In genomic region chr1:147600119-147601111, GRCh38 we compare ENCODE assay signal across 8 cellular contexts. TPM values are rescaled to one million over a fixed set of nuclear protein-coding genes. Genes with fewer than 3 reads are reported as not detected.
DNase-seq lines count a peak whose midpoint lies in the region; ATAC-seq and TF ChIP-seq lines count a peak whose summit lies in the region.

No MANE protein-coding gene starts in this region.

- peak overlapping the region; percentile 86 for H3K4me3 Mint-ChIP-seq in central memory CD8-positive, alpha-beta T cell

- H3K27ac ChIP-seq in OCI-LY3 (ENCODE audit: low read length) (peak overlapping the region; percentile 43; the same call in 1 of the 2 replicates), mesodermal cell (ENCODE audit: low read depth, low read length, severe bottlenecking) (peak overlapping the region; percentile 91), urinary bladder (ENCODE audit: low read depth) (no peak overlapping the region)

- H3K9ac ChIP-seq in OCI-LY3 (ENCODE audit: low read length) = peak overlapping the region; percentile 82

- H3K4me1 Mint-ChIP-seq in central memory CD8-positive, alpha-beta T cell = peaks cover 23% of the 10 kb centered on the region

- no peaks in the 10 kb centered on the region for H3K27me3 Mint-ChIP-seq in central memory CD8-positive, alpha-beta T cell

- peaks cover 21% of the 10 kb centered on the region for H3K27me3 ChIP-seq in OCI-LY3 (ENCODE audit: low read depth, low read length)

- DNase-seq in AG10803 (ENCODE audit: low read depth) (peak; percentile 25), NCI-H2029 (lab: John Stamatoyannopoulos, UW) (no peak), NK-92 (lab: John Stamatoyannopoulos, UW; ENCODE audit: unreplicated experiment) (no peak)
- DNase-seq in central memory CD8-positive, alpha-beta T cell (ENCODE audit: low spot score in 2 of 2) = no peak

- H3K4me3 ChIP-seq in AG10803 (ENCODE audit: low read length) = peak overlapping the region; percentile 66
- peak overlapping the region; percentile 78 for H3K4me3 ChIP-seq in OCI-LY3 (ENCODE audit: low read length)
- H3K4me3 ChIP-seq in mesodermal cell (ENCODE audit: extremely low read depth, insufficient read depth, low read length, poor library complexity, severe bottlenecking) = peak overlapping the region; percentile 62
- peak overlapping the region; percentile 97 for H3K4me3 ChIP-seq in urinary bladder (ENCODE audit: low read depth, low read length)

- TF ChIP-seq CTCF in AG10803 (conservative IDR thresholded peaks at IDR 0.05; ENCODE audit: low read length) (no peak), OCI-LY3 (IDR thresholded peaks at IDR 0.05; ENCODE audit: low read depth, low read length) (no peak)

- H3K4me2 ChIP-seq in OCI-LY3 (ENCODE audit: low read length) = peak overlapping the region; percentile 97

- H3K36me3 ChIP-seq in OCI-LY3 (replicated peaks; ENCODE audit: low read depth, low read length) (peaks cover 2% of the 10 kb centered on the region), mesodermal cell (ENCODE audit: control insufficient read depth, insufficient read depth, low read length) (peaks cover 5% of the 10 kb centered on the region), urinary bladder (ENCODE audit: insufficient read depth) (no peaks in the 10 kb centered on the region)

- peaks cover 18% of the 10 kb centered on the region for H3K79me2 ChIP-seq in OCI-LY3 (ENCODE audit: low read length)

- H3K36me3 Mint-ChIP-seq in central memory CD8-positive, alpha-beta T cell (ENCODE audit: insufficient read depth) = peaks cover 4% of the 10 kb centered on the region

- no peaks in the 10 kb centered on the region for H4K20me1 ChIP-seq in OCI-LY3 (ENCODE audit: insufficient read depth, low read length)

- 0 to 1% methylated on average over 4 to 23 of the region's 42 CpGs for WGBS in mesodermal cell (ENCODE audit: insufficient coverage in 2 of 2), 2 experiments
- under 1% methylated on average over 42 of the region's 42 CpGs for WGBS in urinary bladder

- H2AFZ ChIP-seq in OCI-LY3 (ENCODE audit: low read depth, low read length) = peak overlapping the region; percentile 62; the same call in 1 of the 2 replicates

- H3K9me3 Mint-ChIP-seq in central memory CD8-positive, alpha-beta T cell = no peaks in the 10 kb centered on the region

- H3K4me1 ChIP-seq in OCI-LY3 (ENCODE audit: low read length) (peaks cover 13% of the 10 kb centered on the region), mesodermal cell (ENCODE audit: control insufficient read depth, insufficient read depth, low read length, poor library complexity, severe bottlenecking) (peaks cover 7% of the 10 kb centered on the region), urinary bladder (ENCODE audit: insufficient read depth) (peaks cover 5% of the 10 kb centered on the region)

- ATAC-seq in central memory CD8-positive, alpha-beta T cell (replicated peaks; ENCODE audit: extremely low read depth, poor library complexity, severe bottlenecking) = no peak

- H3K27ac Mint-ChIP-seq in central memory CD8-positive, alpha-beta T cell (ENCODE audit: low read depth) = peak overlapping the region; percentile 4

- TF ChIP-seq POLR2A in GM15510 (IDR thresholded peaks at IDR 0.05; ENCODE audit: borderline replicate concordance, extremely low read depth, insufficient read length) = peak; percentile 54

- H3K9me3 ChIP-seq in OCI-LY3 (ENCODE audit: insufficient read depth, low read length) = no peaks in the 10 kb centered on the region
- no peaks in the 10 kb centered on the region for H3K9me3 ChIP-seq in mesodermal cell (ENCODE audit: control insufficient read depth, low read length)

RNA-seq across cellular contexts. Expression of gene BCL9, which starts 59.1 kb away (rescaled TPM):
- polyA plus RNA-seq in mesodermal cell (2013, experiment 1 of 2) = 26.1 TPM
- 23.1 TPM for polyA plus RNA-seq in mesodermal cell (2013, experiment 2 of 2)
- 8.7 TPM for total RNA-seq in urinary bladder
- 19.2 TPM for polyA plus RNA-seq in urinary bladder
